In the genomic region with DNA sequence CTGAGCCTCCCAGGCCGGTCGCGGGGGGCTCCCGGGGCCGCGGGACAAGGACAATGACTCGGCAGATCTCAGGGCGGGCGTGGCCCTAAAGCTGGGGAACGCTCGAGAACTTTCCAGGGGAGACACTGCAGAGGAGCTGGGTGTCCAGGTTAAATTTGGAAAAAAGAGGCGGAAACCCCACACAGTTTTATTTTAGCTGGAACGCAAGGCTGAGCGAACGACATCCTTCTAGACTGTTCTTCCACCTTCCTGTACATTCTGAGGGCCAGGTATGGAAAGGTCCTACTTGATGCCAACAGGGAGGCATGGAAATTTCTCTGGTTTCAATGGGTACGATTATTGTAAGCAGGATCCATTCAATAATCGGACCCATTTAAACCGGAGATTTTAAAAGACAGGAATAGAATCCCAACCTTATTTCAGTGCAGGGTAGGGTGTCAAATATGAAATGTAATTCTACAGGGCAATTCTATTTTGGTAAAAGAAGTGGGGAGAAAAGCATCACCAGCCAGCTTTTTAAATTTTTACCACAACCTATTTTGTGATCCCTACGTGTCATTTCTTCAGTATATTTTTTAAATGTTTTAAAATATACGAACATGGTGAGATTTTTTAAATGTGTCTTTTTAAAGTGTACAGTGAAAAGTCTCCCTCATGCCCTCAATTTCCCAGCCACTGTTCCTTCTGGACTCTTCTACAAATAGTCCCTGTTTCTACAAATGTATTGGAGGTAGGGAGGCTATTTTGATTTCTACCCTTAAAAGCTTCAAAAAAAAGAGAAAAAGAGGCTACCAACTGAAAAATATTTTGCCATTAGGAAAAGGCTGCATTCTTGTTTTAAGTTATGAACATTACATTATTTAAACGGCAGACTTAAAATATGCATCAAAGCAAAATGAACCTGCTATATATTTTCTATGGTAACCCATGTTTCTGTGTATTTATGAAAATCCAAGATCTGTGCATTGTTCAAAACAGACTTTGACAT, we compare ENCODE assay signal across 8 cellular contexts. TPM values are rescaled to one million over a fixed set of nuclear protein-coding genes. Genes with fewer than 3 reads are reported as not detected.
DNase-seq lines count a peak whose midpoint lies in the region; ATAC-seq, FAIRE-seq and TF ChIP-seq lines count a peak whose summit lies in the region.

No MANE protein-coding gene starts in this region.

- ATAC-seq in GM19452 (IDR thresholded peaks at IDR 0.05; ENCODE audit: unreplicated experiment), result peak; percentile 0
- ATAC-seq in mucosa of descending colon, result peak; percentile 8

- H3K4me3 ChIP-seq in A673 (ENCODE audit: low read depth, low read length, poor library complexity, severe bottlenecking), result peak overlapping the region; percentile 87
- H3K4me3 ChIP-seq in NT2/D1 (ENCODE audit: insufficient read length, low read depth), result peak overlapping the region; percentile 99
- peak overlapping the region; percentile 99 for H3K4me3 ChIP-seq in effector memory CD4-positive, alpha-beta T cell (ENCODE audit: insufficient read depth, low read depth, low read length, poor library complexity, severe bottlenecking)
- peak overlapping the region; percentile 98 for H3K4me3 ChIP-seq in mucosa of descending colon
- H3K4me3 ChIP-seq in vagina, result peak overlapping the region; percentile 78 to 98

- TF ChIP-seq POLR2A in vagina (IDR thresholded peaks at IDR 0.05), result no peak
- TF ChIP-seq POLR2A in GM12892 (IDR thresholded peaks at IDR 0.05; ENCODE audit: low read depth, low read length), result no peak

- DNase-seq in A673 (ENCODE audit: low spot score) (no peak), NT2/D1 (ENCODE audit: low read depth, low spot score) (no peak), mucosa of descending colon (peak; percentile 82 to 83 (median 82)), vagina (ENCODE audit: extremely low spot score in 2 of 2) (no peak), cortex of kidney (lab: John Stamatoyannopoulos, UW) (no peak), GM12892 (ENCODE audit: insufficient read length) (no peak)
- no peak for DNase-seq in effector memory CD4-positive, alpha-beta T cell

- peak overlapping the region; percentile 99 for H3K9ac ChIP-seq in NT2/D1 (ENCODE audit: insufficient read length, low read depth)

- H3K36me3 ChIP-seq in A673 (ENCODE audit: insufficient read depth, low read length, poor library complexity, severe bottlenecking) (peaks cover 25% of the 10 kb centered on the region), NT2/D1 (ENCODE audit: insufficient read depth, insufficient read length, low read length) (peaks cover 29% of the 10 kb centered on the region), mucosa of descending colon (ENCODE audit: low read depth) (no peaks in the 10 kb centered on the region), vagina (peaks cover 0 to 26% of the 10 kb centered on the region in 2 donors)
- H3K36me3 ChIP-seq in effector memory CD4-positive, alpha-beta T cell (ENCODE audit: control insufficient read depth, insufficient read depth, low read length), result peaks cover 16% of the 10 kb centered on the region

- intact Hi-C loops in A673 (cut with micrococcal nuclease; ENCODE audit: unreplicated experiment) (no loop called here), mucosa of descending colon (cut with DNase I, micrococcal nuclease) (no loop called here), vagina (cut with DNase I) (no loop called here)

- CTCF ChIA-PET in A673 (lab: Charles Lee), result interaction anchor here (0.8 kb wide), 1 partner anchor 9 kb away, joined by 8 read pairs; no protein-coding TSS in a partner anchor

- no peak for FAIRE-seq in GM12892 (lab: Jason Lieb, UNC)

- TSS peak; percentile 72 for BruUV-seq in A673 (replicated peaks; lab: Mats Ljungman, UMichigan)

- POLR2A ChIA-PET in A673 (lab: Charles Lee; ENCODE audit: low non-redundant PET), result interaction anchor here (0.9 kb wide), 1 partner anchor 24 kb away, joined by 20 read pairs; no protein-coding TSS in a partner anchor

- no peaks in the 10 kb centered on the region for H3K9me3 ChIP-seq in A673 (ENCODE audit: low read depth, low read length, poor library complexity, severe bottlenecking)
- H3K9me3 ChIP-seq in NT2/D1 (ENCODE audit: insufficient read depth, low read length), result no peaks in the 10 kb centered on the region
- no peaks in the 10 kb centered on the region for H3K9me3 ChIP-seq in effector memory CD4-positive, alpha-beta T cell (ENCODE audit: control insufficient read depth, low read length)
- H3K9me3 ChIP-seq in mucosa of descending colon, result no peaks in the 10 kb centered on the region
- H3K9me3 ChIP-seq in vagina, result no peaks in the 10 kb centered on the region

- H3K27ac ChIP-seq in A673 (ENCODE audit: low read depth, low read length, poor library complexity, severe bottlenecking) (peak overlapping the region; percentile 100), vagina (peak overlapping the region; percentile 100)
- H3K27ac ChIP-seq in effector memory CD4-positive, alpha-beta T cell (ENCODE audit: insufficient read depth, low read length, poor library complexity, severe bottlenecking), result peak overlapping the region; percentile 98

- no peak for TF ChIP-seq CTCF in A673 (conservative IDR thresholded peaks at IDR 0.05; ENCODE audit: low read depth, low read length)
- no peak for TF ChIP-seq CTCF in mucosa of descending colon (IDR thresholded peaks at IDR 0.05)
- TF ChIP-seq CTCF in vagina (IDR thresholded peaks at IDR 0.05), result no peak

- H3K27me3 ChIP-seq in A673 (replicated peaks; ENCODE audit: insufficient read depth, low read depth, low read length, poor library complexity), result no peaks in the 10 kb centered on the region
- no peaks in the 10 kb centered on the region for H3K27me3 ChIP-seq in NT2/D1 (ENCODE audit: insufficient read depth, insufficient read length)
- H3K27me3 ChIP-seq in effector memory CD4-positive, alpha-beta T cell (replicated peaks; ENCODE audit: control insufficient read depth, insufficient read depth, low read length, poor library complexity, severe bottlenecking), result no peaks in the 10 kb centered on the region
- H3K27me3 ChIP-seq in vagina, result no peaks in the 10 kb centered on the region

- H3K4me1 ChIP-seq in A673 (ENCODE audit: insufficient read depth, low read length, poor library complexity, severe bottlenecking) (peaks cover 42% of the 10 kb centered on the region), NT2/D1 (ENCODE audit: insufficient read depth, insufficient read length) (peaks cover 8% of the 10 kb centered on the region), mucosa of descending colon (ENCODE audit: low read depth) (peaks cover 52% of the 10 kb centered on the region), vagina (peaks cover 67% of the 10 kb centered on the region)
- peaks cover 64% of the 10 kb centered on the region for H3K4me1 ChIP-seq in effector memory CD4-positive, alpha-beta T cell (ENCODE audit: control insufficient read depth, insufficient read depth, low read length, poor library complexity, severe bottlenecking)

RNA-seq across cellular contexts. Expression of a gene that starts 1.1 kb away (rescaled TPM):
- total RNA-seq in A673 (2021) (965 and 1,053 TPM in 2 replicates), mucosa of descending colon (1,000 to 10,000 TPM; 1,242 to 1,563 (median 1,498) TPM), vagina (2,671 TPM)
- 929 TPM for polyA plus RNA-seq in GM12892 (2012; ENCODE audit: missing spikeins)

RNA-seq across cellular contexts. Expression of a gene that starts 51.9 kb away (rescaled TPM):
- total RNA-seq in A673 (2021) (61.5 and 74.6 TPM in 2 replicates), mucosa of descending colon (10 to 100 TPM; 23.0 to 55.1 (median 31.2) TPM), vagina (20.6 TPM)
- polyA plus RNA-seq in GM12892 (2012; ENCODE audit: missing spikeins), result 50.7 TPM

Comparison
In these comparisons a context has a peak if more than half of its experiments do, and no peak if none do; other contexts are left out.
1. DNase-seq: peak in mucosa of descending colon (3 of 3); none in A673 (single experiment), NT2/D1 (single experiment), effector memory CD4-positive, alpha-beta T cell (0 of 3), vagina (0 of 2), cortex of kidney (single experiment) and GM12892 (single experiment).
2. Peak in every context shown above with its lines, with median percentiles within 50 percentile points of each other: H3K27ac ChIP-seq and H3K4me3 ChIP-seq.